ENCODE assay signal across 1 cellular context in genomic region chr1:226082959-226083302, GRCh38.
A peak's percentile ranks its signal among the peaks of the same experiment; 100 is the strongest.
TF ChIP-seq lines count a peak whose summit lies in the region.

No MANE protein-coding gene starts in this region.

TF ChIP-seq in SK-N-SH, 30 proteins besides CTCF, POLR2A, EP300 and RAD21 (continued from another document):
- no peak for TF ChIP-seq TEAD4 (IDR thresholded peaks at IDR 0.05; ENCODE audit: borderline replicate concordance, insufficient read depth)
- TF ChIP-seq SMC3 (IDR thresholded peaks at IDR 0.05; ENCODE audit: low read depth, low read length): no peak
- TF ChIP-seq GATA2 (CRISPR knock-in tag; IDR thresholded peaks at IDR 0.05): no peak
- TF ChIP-seq REST (IDR thresholded peaks at IDR 0.05; ENCODE audit: low read depth, low read length): no peak
- peak; percentile 58 for TF ChIP-seq YY1 (IDR thresholded peaks at IDR 0.05; ENCODE audit: low read depth)
